ENCODE assay signal across 16 cellular contexts in the genomic region with DNA sequence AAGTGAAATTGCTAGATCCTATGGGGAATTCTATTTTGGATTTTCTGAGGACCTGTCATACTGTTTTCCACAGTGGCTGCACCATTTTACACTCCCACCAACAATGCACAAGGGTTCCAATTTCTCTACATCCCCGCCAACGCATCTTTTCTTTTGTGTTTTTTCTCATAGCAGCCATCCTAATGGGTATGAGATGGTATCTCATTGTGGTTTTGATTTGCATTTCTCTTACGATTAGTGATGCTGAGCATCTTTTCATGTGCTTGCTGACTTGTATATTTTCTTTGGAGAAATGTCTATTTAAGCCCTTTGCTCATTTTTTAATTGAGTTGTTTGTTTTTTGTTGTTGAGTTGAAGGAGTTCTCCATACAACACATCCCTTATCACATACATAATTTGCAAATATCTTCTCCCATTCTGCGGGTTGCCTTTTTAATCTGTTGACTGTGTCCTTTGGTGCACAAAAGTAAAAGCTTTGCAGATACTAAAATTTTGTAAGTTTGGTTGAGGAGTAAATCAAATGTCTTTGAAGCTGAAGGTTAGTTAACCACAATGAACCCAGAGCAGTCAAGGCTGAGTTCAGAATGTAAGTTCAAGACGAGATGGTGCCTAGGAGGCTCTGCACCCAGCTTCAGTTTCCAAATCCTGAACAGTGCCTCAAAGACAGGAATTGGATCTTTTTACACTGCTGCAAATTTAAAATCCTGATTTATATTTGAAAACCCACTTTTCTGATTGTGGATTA.
DNase-seq lines count a peak whose midpoint lies in the region; ATAC-seq and TF ChIP-seq lines count a peak whose summit lies in the region.
"Had no signal": no experiment of that assay in that cellular context is flagged by ENCODE, and none has a peak within 500 bp of the region (broad histone marks: within the 10 kb centered on the region; RNA-seq: fewer than 3 reads in every experiment).

No MANE protein-coding gene starts in this region.

- no peaks in the 10 kb centered on the region for H3K27me3 ChIP-seq in CD4-positive, CD25-positive, alpha-beta regulatory T cell (ENCODE audit: control insufficient read depth, insufficient read depth, low read length)
- H3K27me3 ChIP-seq in endodermal cell (ENCODE audit: control insufficient read depth, insufficient read depth, low read length, poor library complexity, severe bottlenecking) (no peaks in the 10 kb centered on the region), uterus (no peaks in the 10 kb centered on the region)
- H3K27me3 ChIP-seq: hepatocyte had no signal

- peaks cover 6% of the 10 kb centered on the region for H3K27me3 Mint-ChIP-seq in activated T-cell treated with anti-CD3 and anti-CD28 coated beads, Interleukin-2, amount 50 U/mL, for 24 hours
- peaks cover 1% of the 10 kb centered on the region for H3K27me3 Mint-ChIP-seq in CD4-positive, CD25-positive, alpha-beta regulatory T cell
- no peaks in the 10 kb centered on the region for H3K27me3 Mint-ChIP-seq in endodermal cell (ENCODE audit: insufficient read depth)
- H3K27me3 Mint-ChIP-seq: stimulated activated naive B cell treated with anti-CD40 and anti-IgM and Interleukin-4, amounts not matched to agents 10 μg/mL and 1 μg/mL and 100 μg/mL, for 72 hours had no signal

- 95 to 100% methylated on average over 3 to 5 of the region's 5 CpGs for WGBS in endodermal cell (ENCODE audit: insufficient coverage in 1 of 2, insufficient read length in 1 of 2), 2 experiments

- peak overlapping the region; percentile 55 for H3K27ac Mint-ChIP-seq in activated T-cell treated with anti-CD3 and anti-CD28 coated beads, Interleukin-2, amount 50 U/mL, for 24 hours
- H3K27ac Mint-ChIP-seq in CD4-positive, CD25-positive, alpha-beta regulatory T cell, result peak overlapping the region in 1 of 3 donors; percentile 27
- H3K27ac Mint-ChIP-seq in endodermal cell, result no peak overlapping the region
- H3K27ac Mint-ChIP-seq: effector memory CD8-positive, alpha-beta T cell had no signal

- DNase-seq in activated T-cell treated with anti-CD3 and anti-CD28 coated beads, Interleukin-2, amount 50 U/mL, for 24 hours, result no peak
- no peak for DNase-seq in activated T-cell treated with anti-CD3 and anti-CD28 coated beads, Interleukin-2, amount 50 U/mL, for 1 hour
- no peak for DNase-seq in CD4-positive, CD25-positive, alpha-beta regulatory T cell
- DNase-seq in NCI-H526 treated with DMSO at 0.1 percent for 48 hours (lab: John Stamatoyannopoulos, UW) (peak; percentile 35), endodermal cell (no peak), uterus (no peak), middle frontal gyrus (ENCODE audit: extremely low spot score, low spot score) (no peak), NCI-H187 treated with DMSO at 0.1 percent for 48 hours (lab: John Stamatoyannopoulos, UW) (no peak)
- DNase-seq: effector memory CD8-positive, alpha-beta T cell; EL; HCEC 1CT; stimulated activated naive B cell treated with anti-CD40 and anti-IgM and Interleukin-4, amounts not matched to agents 10 μg/mL and 1 μg/mL and 100 μg/mL, for 72 hours had no signal

- peak overlapping the region; percentile 2 for H3K4me3 ChIP-seq in CD4-positive, CD25-positive, alpha-beta regulatory T cell (ENCODE audit: low read depth, low read length)
- H3K4me3 ChIP-seq in endodermal cell (ENCODE audit: low read length), result no peak overlapping the region
- no peak overlapping the region for H3K4me3 ChIP-seq in uterus
- H3K4me3 ChIP-seq: cardiac muscle cell, hepatocyte had no signal

- TF ChIP-seq CTCF in endodermal cell (conservative IDR thresholded peaks at IDR 0.05) (no peak), uterus (IDR thresholded peaks at IDR 0.05) (no peak)

- TF ChIP-seq POLR2A in uterus (IDR thresholded peaks at IDR 0.05), result no peak

- intact Hi-C loops in uterus (cut with DNase I; ENCODE audit: low total_unique reads), result no loop called here

- H3K4me1 ChIP-seq in CD4-positive, CD25-positive, alpha-beta regulatory T cell (ENCODE audit: control insufficient read depth, insufficient read depth, low read length, poor library complexity, severe bottlenecking), result no peaks in the 10 kb centered on the region
- peaks cover 5% of the 10 kb centered on the region for H3K4me1 ChIP-seq in endodermal cell (ENCODE audit: control insufficient read depth, insufficient read depth, low read length)
- no peaks in the 10 kb centered on the region for H3K4me1 ChIP-seq in uterus

- peaks cover under 1% of the 10 kb centered on the region for H3K9me3 Mint-ChIP-seq in activated T-cell treated with anti-CD3 and anti-CD28 coated beads, Interleukin-2, amount 50 U/mL, for 24 hours
- peaks cover 0 to 1% (median 0%) of the 10 kb centered on the region in 7 donors for H3K9me3 Mint-ChIP-seq in CD4-positive, CD25-positive, alpha-beta regulatory T cell
- H3K9me3 Mint-ChIP-seq in endodermal cell, result peaks cover 1% of the 10 kb centered on the region
- H3K9me3 Mint-ChIP-seq: effector memory CD8-positive, alpha-beta T cell; neural crest cell had no signal

- H3K27ac ChIP-seq in CD4-positive, CD25-positive, alpha-beta regulatory T cell (ENCODE audit: insufficient read depth, low read length, poor library complexity, severe bottlenecking), result no peak overlapping the region
- H3K27ac ChIP-seq in endodermal cell (ENCODE audit: low read depth, low read length) (no peak overlapping the region), uterus (peak overlapping the region in 1 of 2 donors; percentile 13)
- H3K27ac ChIP-seq: cardiac muscle cell, hepatocyte, KMS-11 had no signal

- no peaks in the 10 kb centered on the region for H3K9me3 ChIP-seq in CD4-positive, CD25-positive, alpha-beta regulatory T cell (ENCODE audit: control insufficient read depth in 2 of 2, low read length in 2 of 2)
- H3K9me3 ChIP-seq in endodermal cell (ENCODE audit: control insufficient read depth, low read length), result peaks cover 1% of the 10 kb centered on the region
- no peaks in the 10 kb centered on the region for H3K9me3 ChIP-seq in uterus

- H3K4me1 Mint-ChIP-seq in activated T-cell treated with anti-CD3 and anti-CD28 coated beads, Interleukin-2, amount 50 U/mL, for 24 hours (ENCODE audit: low read depth), result peaks cover 40% of the 10 kb centered on the region
- H3K4me1 Mint-ChIP-seq in CD4-positive, CD25-positive, alpha-beta regulatory T cell, result peaks cover 0 to 20% (median 12%) of the 10 kb centered on the region in 4 donors
- peaks cover 28% of the 10 kb centered on the region for H3K4me1 Mint-ChIP-seq in endodermal cell

- peak overlapping the region; percentile 38 for H3K4me3 Mint-ChIP-seq in activated T-cell treated with anti-CD3 and anti-CD28 coated beads, Interleukin-2, amount 50 U/mL, for 24 hours
- peak overlapping the region in 1 of 4 donors; percentile 8 for H3K4me3 Mint-ChIP-seq in CD4-positive, CD25-positive, alpha-beta regulatory T cell
- H3K4me3 Mint-ChIP-seq in endodermal cell, result peak overlapping the region; percentile 14
- H3K4me3 Mint-ChIP-seq: neural crest cell had no signal

- no peaks in the 10 kb centered on the region for H3K36me3 Mint-ChIP-seq in activated T-cell treated with anti-CD3 and anti-CD28 coated beads, Interleukin-2, amount 50 U/mL, for 24 hours (ENCODE audit: low read depth)
- no peaks in the 10 kb centered on the region for H3K36me3 Mint-ChIP-seq in CD4-positive, CD25-positive, alpha-beta regulatory T cell
- no peaks in the 10 kb centered on the region for H3K36me3 Mint-ChIP-seq in endodermal cell (ENCODE audit: low read depth)
- H3K36me3 Mint-ChIP-seq: stimulated activated naive B cell treated with anti-CD40 and anti-IgM and Interleukin-4, amounts not matched to agents 10 μg/mL and 1 μg/mL and 100 μg/mL, for 72 hours had no signal

- no peak for ATAC-seq in CD4-positive, CD25-positive, alpha-beta regulatory T cell (ENCODE audit: low read depth in 2 of 2)
- ATAC-seq: effector memory CD8-positive, alpha-beta T cell had no signal

- H3K36me3 ChIP-seq in CD4-positive, CD25-positive, alpha-beta regulatory T cell (ENCODE audit: control insufficient read depth, insufficient read depth, low read length), result no peaks in the 10 kb centered on the region
- H3K36me3 ChIP-seq in endodermal cell (ENCODE audit: control insufficient read depth, insufficient read depth, low read length), result no peaks in the 10 kb centered on the region
- no peaks in the 10 kb centered on the region for H3K36me3 ChIP-seq in uterus
- H3K36me3 ChIP-seq: cardiac muscle cell had no signal

- H3K9ac ChIP-seq in endodermal cell (ENCODE audit: extremely low read depth, low read length, poor library complexity, severe bottlenecking), result no peak overlapping the region
- H3K9ac ChIP-seq: KMS-11 had no signal
